In the genomic region with DNA sequence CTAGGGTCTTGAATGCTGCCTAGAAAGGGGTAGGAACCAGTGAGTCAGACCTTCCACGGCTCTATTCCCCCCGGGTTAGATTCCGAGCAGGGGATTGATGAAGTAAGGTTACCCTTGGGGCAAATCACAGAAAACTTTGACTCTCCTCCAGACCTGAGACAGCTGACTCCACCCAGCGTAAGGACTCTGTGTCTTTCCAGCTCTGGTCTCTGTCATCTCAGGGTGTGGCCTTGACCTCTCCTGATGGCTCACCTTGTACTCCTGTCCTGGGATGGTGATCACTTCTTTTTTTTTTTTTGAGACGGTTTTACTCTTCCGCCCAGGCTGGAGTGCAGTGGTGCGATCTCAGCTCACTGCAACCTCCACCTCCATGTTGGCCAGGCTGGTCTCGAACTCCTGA, we compare ENCODE assay signal across 17 cellular contexts. TPM values are rescaled to one million over a fixed set of nuclear protein-coding genes. Genes with fewer than 3 reads are reported as not detected.
DNase-seq lines count a peak whose midpoint lies in the region; ATAC-seq and TF ChIP-seq lines count a peak whose summit lies in the region.
"Had no signal": no experiment of that assay in that cellular context is flagged by ENCODE, and none has a peak within 500 bp of the region (broad histone marks: within the 10 kb centered on the region; RNA-seq: fewer than 3 reads in every experiment).

No MANE protein-coding gene starts in this region.

- H3K36me3 ChIP-seq in RWPE2 (ENCODE audit: low read depth): no peaks in the 10 kb centered on the region

- H3K9me3 Mint-ChIP-seq in neural crest cell: no peaks in the 10 kb centered on the region
- H3K9me3 Mint-ChIP-seq: CD4-positive, alpha-beta T cell; CD8-positive, alpha-beta T cell had no signal

- no peak overlapping the region for H3K27ac ChIP-seq in RWPE2 (ENCODE audit: poor library complexity, severe bottlenecking)
- H3K27ac ChIP-seq: 22Rv1; A549; BLaER1 treated with 17β-estradiol and CSF1 and Interleukin-3, amounts not matched to agents 10 nM and 100 nM; C4-2B had no signal

- TF ChIP-seq CTCF in RWPE2 (IDR thresholded peaks at IDR 0.05; ENCODE audit: poor library complexity, severe bottlenecking) (no peak), neural crest cell (conservative IDR thresholded peaks at IDR 0.05) (no peak), GM20000 (IDR thresholded peaks at IDR 0.05; ENCODE audit: extremely low read depth, missing control alignments) (no peak)

- H3K4me3 Mint-ChIP-seq in neural crest cell: no peak overlapping the region
- H3K4me3 Mint-ChIP-seq: B cell; CD4-positive, alpha-beta T cell; CD8-positive, alpha-beta T cell had no signal

- no peaks in the 10 kb centered on the region for H3K9me3 ChIP-seq in RWPE2 (ENCODE audit: severe bottlenecking)
- H3K9me3 ChIP-seq: A549; BLaER1 treated with 17β-estradiol and CSF1 and Interleukin-3, amounts not matched to agents 10 nM and 100 nM had no signal

- peak overlapping the region; percentile 13 for H3K27ac Mint-ChIP-seq in neural crest cell (ENCODE audit: unreplicated experiment)
- H3K27ac Mint-ChIP-seq: B cell; CD4-positive, alpha-beta T cell; CD8-positive, alpha-beta T cell had no signal

- H3K4me1 ChIP-seq in RWPE2 (ENCODE audit: insufficient read depth, poor library complexity, severe bottlenecking): no peaks in the 10 kb centered on the region
- H3K4me1 ChIP-seq: A549, Caco-2 had no signal

- no peaks in the 10 kb centered on the region for H3K27me3 Mint-ChIP-seq in neural crest cell (ENCODE audit: low read depth)
- H3K27me3 Mint-ChIP-seq: B cell; CD4-positive, alpha-beta T cell had no signal

- ATAC-seq in RWPE2 (ENCODE audit: low read depth): no peak; the same call in 2 of the 3 replicates
- peak; percentile 35 for ATAC-seq in esophagus mucosa
- ATAC-seq: A549; CD8-positive, alpha-beta T cell had no signal

- no peak overlapping the region for H3K4me3 ChIP-seq in RWPE2 (ENCODE audit: severe bottlenecking)
- H3K4me3 ChIP-seq: A549; BLaER1 treated with 17β-estradiol and CSF1 and Interleukin-3, amounts not matched to agents 10 nM and 100 nM had no signal

- H3K4me1 Mint-ChIP-seq in neural crest cell: no peaks in the 10 kb centered on the region

- H3K36me3 Mint-ChIP-seq in neural crest cell (ENCODE audit: low read depth): peaks cover 2% of the 10 kb centered on the region

- no peaks in the 10 kb centered on the region for H3K27me3 ChIP-seq in RWPE2 (ENCODE audit: insufficient read depth, poor library complexity, severe bottlenecking)
- H3K27me3 ChIP-seq: BLaER1 treated with 17β-estradiol and CSF1 and Interleukin-3, amounts not matched to agents 10 nM and 100 nM had no signal

- DNase-seq in RWPE2 (ENCODE audit: low spot score): peak; percentile 53
- no peak for DNase-seq in neural crest cell (ENCODE audit: low read depth, low spot score)
- no peak for DNase-seq in GM20000 (ENCODE audit: low spot score)
- no peak for DNase-seq in H4 (ENCODE audit: low spot score)
- DNase-seq: AML-193; Caco-2; Calu3; CD4-positive, alpha-beta T cell; CD8-positive, alpha-beta T cell; DMS79 treated with DMSO at 0.1 percent for 48 hours; GF-D8 had no signal

RNA-seq across cellular contexts. Expression of gene ZNF341, which starts 35.3 kb away (rescaled TPM):
- total RNA-seq in esophagus mucosa: 1.6 TPM
- total RNA-seq in neural crest cell: 4.9 and 5.1 TPM in 2 replicates
- 0.68 and 0.81 TPM in 2 replicates for total RNA-seq in H4 (2014; rRNA removed; shearing (Covaris generic))

RNA-seq across cellular contexts. Expression of gene CHMP4B, which starts 44.0 kb away (rescaled TPM):
- total RNA-seq in esophagus mucosa (77.8 TPM), neural crest cell (97.2 and 98.5 TPM in 2 replicates)
- total RNA-seq in H4 (2014; rRNA removed; shearing (Covaris generic)): 25.7 and 36.2 TPM in 2 replicates

RNA-seq across cellular contexts. Expression of gene PXMP4, which starts 47.0 kb away (rescaled TPM):
- total RNA-seq in esophagus mucosa: 9.6 TPM
- 5.2 and 5.6 TPM in 2 replicates for total RNA-seq in neural crest cell
- total RNA-seq in H4 (2014; rRNA removed; shearing (Covaris generic)): 2.5 TPM in 2 replicates
